Comparison of ENCODE assay signal across 9 cellular contexts in genomic region chr17:68515238-68515637, GRCh38. TPM values are rescaled to one million over a fixed set of nuclear protein-coding genes. Genes with fewer than 3 reads are reported as not detected.
DNase-seq lines count a peak whose midpoint lies in the region; ATAC-seq and TF ChIP-seq lines count a peak whose summit lies in the region.
"Had no signal": no experiment of that assay in that cellular context is flagged by ENCODE, and none has a peak within 500 bp of the region (broad histone marks: within the 10 kb centered on the region; RNA-seq: fewer than 3 reads in every experiment).

No MANE protein-coding gene starts in this region.

- TF ChIP-seq EP300 in suprapubic skin (IDR thresholded peaks at IDR 0.05): no peak

- intact Hi-C loops in lower lobe of right lung (cut with DNase I) (no loop called here), lower leg skin (cut with DNase I; ENCODE audit: low total_unique reads) (no loop called here)

- H3K27ac ChIP-seq in lower lobe of right lung (peak overlapping the region; percentile 99), suprapubic skin (no peak overlapping the region)

- no peak for TF ChIP-seq CTCF in cardiac fibroblast (IDR thresholded peaks at IDR 0.05; ENCODE audit: low read depth, low read length)
- TF ChIP-seq CTCF in lower lobe of right lung (IDR thresholded peaks at IDR 0.05): no peak
- TF ChIP-seq CTCF in suprapubic skin (IDR thresholded peaks at IDR 0.05): no peak
- TF ChIP-seq CTCF in lower leg skin (IDR thresholded peaks at IDR 0.05): no peak

- no peak for DNase-seq in T-helper 2 cell treated with Interferon-gamma antibody and Interleukin-4, amounts not matched to agents 5 μg/mL and 100 μg/mL, for 36 hours (ENCODE audit: low spot score)
- DNase-seq in T-helper 2 cell (no peak), cardiac fibroblast (ENCODE audit: low read depth in 2 of 2) (peak in 1 of 2 donors; percentile 50), lower lobe of right lung (no peak), suprapubic skin (ENCODE audit: low spot score in 2 of 2) (no peak), occipital lobe (lab: John Stamatoyannopoulos, UW) (no peak), lower leg skin (ENCODE audit: low spot score in 2 of 2) (no peak)
- DNase-seq: Kasumi-1 had no signal

- peak overlapping the region; percentile 80 to 82 for H3K4me3 ChIP-seq in cardiac fibroblast (replicated peaks in 1 of 2; ENCODE audit: low read depth in 2 of 2, low read length in 2 of 2)
- peak overlapping the region; percentile 86 for H3K4me3 ChIP-seq in lower lobe of right lung
- H3K4me3 ChIP-seq in suprapubic skin: peak overlapping the region; percentile 95
- no peak overlapping the region for H3K4me3 ChIP-seq in lower leg skin (ENCODE audit: low read depth, poor library complexity, severe bottlenecking)

- H3K27me3 ChIP-seq in lower lobe of right lung (ENCODE audit: low read depth): no peaks in the 10 kb centered on the region
- no peaks in the 10 kb centered on the region for H3K27me3 ChIP-seq in suprapubic skin

- H3K27ac Mint-ChIP-seq in T-helper 2 cell treated with Interferon-gamma antibody and Interleukin-4, amounts not matched to agents 5 μg/mL and 100 μg/mL, for 36 hours: no peak overlapping the region

- no peaks in the 10 kb centered on the region for H3K9me3 Mint-ChIP-seq in T-helper 2 cell treated with Interferon-gamma antibody and Interleukin-4, amounts not matched to agents 5 μg/mL and 100 μg/mL, for 36 hours

- H3K9me3 ChIP-seq in lower lobe of right lung (no peaks in the 10 kb centered on the region), suprapubic skin (no peaks in the 10 kb centered on the region)

- peaks cover 48% of the 10 kb centered on the region for H3K4me1 Mint-ChIP-seq in T-helper 2 cell treated with Interferon-gamma antibody and Interleukin-4, amounts not matched to agents 5 μg/mL and 100 μg/mL, for 36 hours (ENCODE audit: low read depth)

- peaks cover 49% of the 10 kb centered on the region for H3K36me3 Mint-ChIP-seq in T-helper 2 cell treated with Interferon-gamma antibody and Interleukin-4, amounts not matched to agents 5 μg/mL and 100 μg/mL, for 36 hours (ENCODE audit: low read depth)

- no peaks in the 10 kb centered on the region for H3K27me3 Mint-ChIP-seq in T-helper 2 cell treated with Interferon-gamma antibody and Interleukin-4, amounts not matched to agents 5 μg/mL and 100 μg/mL, for 36 hours (ENCODE audit: low read depth)

- H3K4me1 ChIP-seq in lower lobe of right lung (peaks cover 60% of the 10 kb centered on the region), suprapubic skin (peaks cover 42% of the 10 kb centered on the region)

- ATAC-seq in lower lobe of right lung (no peak), HG03432 (IDR thresholded peaks at IDR 0.05; ENCODE audit: unreplicated experiment) (no peak)

- peaks cover 51% of the 10 kb centered on the region for H3K36me3 ChIP-seq in lower lobe of right lung
- peaks cover 28% of the 10 kb centered on the region for H3K36me3 ChIP-seq in suprapubic skin

- TF ChIP-seq POLR2A in suprapubic skin (IDR thresholded peaks at IDR 0.05): no peak
- no peak for TF ChIP-seq POLR2A in lower leg skin (IDR thresholded peaks at IDR 0.05)

- 45% methylated on average over 8 of the region's 8 CpGs for WGBS in suprapubic skin
- 56 to 63% methylated on average over 8 of the region's 8 CpGs for WGBS in lower leg skin, 2 donors

- H3K4me3 Mint-ChIP-seq in T-helper 2 cell treated with Interferon-gamma antibody and Interleukin-4, amounts not matched to agents 5 μg/mL and 100 μg/mL, for 36 hours: peak overlapping the region; percentile 95

RNA-seq across cellular contexts. Expression of gene PRKAR1A, which starts 3.0 kb away (rescaled TPM):
- 374 TPM for total RNA-seq in lower lobe of right lung
- total RNA-seq in suprapubic skin: 100 to 1,000 TPM; 245 to 286 (median 264) TPM
- total RNA-seq in occipital lobe: 405 TPM
- total RNA-seq in lower leg skin: 100 to 1,000 TPM; 198 to 214 (median 207) TPM

RNA-seq across cellular contexts. Expression of gene WIPI1, which starts 57.9 kb away (rescaled TPM):
- total RNA-seq in lower lobe of right lung (37.5 TPM), suprapubic skin (10 to 100 TPM; 19.3 to 35.1 (median 27.8) TPM), occipital lobe (10.5 TPM), lower leg skin (10 to 100 TPM; 21.7 to 64.3 (median 38.2) TPM)
